ENCODE assay signal across 13 cellular contexts in the genomic region with DNA sequence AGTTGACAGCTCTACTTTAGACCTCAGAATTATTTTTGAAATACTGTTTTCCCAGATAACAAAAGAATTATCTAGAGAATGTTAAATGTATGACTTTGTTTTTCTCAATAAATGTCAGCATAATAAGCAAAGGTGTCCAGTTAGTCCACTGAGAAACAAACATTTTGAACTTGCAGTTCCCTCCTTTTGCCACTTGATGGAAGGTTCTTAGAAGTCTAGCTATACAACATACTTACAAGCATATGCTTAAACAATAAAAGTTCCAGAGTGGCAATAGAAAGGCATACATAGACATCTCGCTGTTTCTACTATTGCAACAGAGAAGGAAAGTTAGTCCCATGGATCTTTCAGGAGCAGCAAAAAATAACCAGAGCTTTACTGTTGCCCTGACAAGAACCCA. TPM values are rescaled to one million over a fixed set of nuclear protein-coding genes. Genes with fewer than 3 reads are reported as not detected.
DNase-seq lines count a peak whose midpoint lies in the region; ATAC-seq and TF ChIP-seq lines count a peak whose summit lies in the region.
"Had no signal": no experiment of that assay in that cellular context is flagged by ENCODE, and none has a peak within 500 bp of the region (broad histone marks: within the 10 kb centered on the region; RNA-seq: fewer than 3 reads in every experiment).

No MANE protein-coding gene starts in this region.

- CTCF ChIA-PET in SK-N-SH (lab: Yijun Ruan, JAX): interaction anchor here (1.1 to 2.2 kb wide), 7 partner anchors 9 to 132 kb away, joined by 3 to 13 read pairs (median 7); partner anchors contain the start of gene NDUFA10

- no peak for TF ChIP-seq EP300 in SK-N-SH (IDR thresholded peaks at IDR 0.05; ENCODE audit: borderline replicate concordance in 1 of 2, low read depth in 1 of 2, low read length in 1 of 2)

- ATAC-seq in HG02623 (IDR thresholded peaks at IDR 0.05; ENCODE audit: unreplicated experiment): no peak
- ATAC-seq: stimulated activated naive CD8-positive, alpha-beta T cell treated with anti-CD3 and anti-CD28 coated beads, Interleukin-15, amount 100 ng/mL, for 72 hours had no signal

- H3K79me2 ChIP-seq in SK-N-SH (ENCODE audit: insufficient read depth): peaks cover 5% of the 10 kb centered on the region; the same call in 1 of the 2 replicates

- H3K9ac ChIP-seq in SK-N-SH: no peak overlapping the region

- H3K4me2 ChIP-seq in SK-N-SH: no peak overlapping the region

- H3K36me3 ChIP-seq in SK-N-SH (replicated peaks in 1 of 2; ENCODE audit: control insufficient read depth in 1 of 2, insufficient read depth in 2 of 2, low read length in 1 of 2): peaks cover 45 to 84% of the 10 kb centered on the region in 2 experiments

- H3K9me2 ChIP-seq in SK-N-SH: no peaks in the 10 kb centered on the region

- no peak for TF ChIP-seq RAD21 in SK-N-SH (IDR thresholded peaks at IDR 0.05; ENCODE audit: low read length)

- no peaks in the 10 kb centered on the region for H3K27me3 ChIP-seq in SK-N-SH (ENCODE audit: insufficient read depth)

- no peaks in the 10 kb centered on the region for H3F3A ChIP-seq in SK-N-SH (replicated peaks; ENCODE audit: insufficient read depth)

- POLR2A ChIA-PET in SK-N-SH (lab: Yijun Ruan, JAX): interaction anchor here (1.1 kb wide), 1 partner anchor 8 kb away, joined by 3 read pairs; no protein-coding TSS in a partner anchor

- H3K4me3 ChIP-seq in SK-N-SH (ENCODE audit: low read depth in 2 of 2, low read length in 1 of 2) (no peak overlapping the region), fibroblast of the aortic adventitia (ENCODE audit: low read depth, low read length) (no peak overlapping the region)
- H3K4me3 ChIP-seq: SK-N-MC, skin epidermis had no signal

- no peaks in the 10 kb centered on the region for H3K4me1 ChIP-seq in SK-N-SH (ENCODE audit: control insufficient read depth in 1 of 2, insufficient read depth in 2 of 2, low read depth in 1 of 2, low read length in 1 of 2)

- no peak overlapping the region for H3K27ac ChIP-seq in SK-N-SH (ENCODE audit: low read depth in 2 of 2, low read length in 1 of 2)
- H3K27ac ChIP-seq in caudate nucleus (ENCODE audit: low read depth, low read length): no peak overlapping the region
- H3K27ac ChIP-seq: SK-N-MC, skin epidermis had no signal

- peak; percentile 22 for DNase-seq in A172 (ENCODE audit: low spot score)
- no peak for DNase-seq in SK-N-SH
- DNase-seq in fibroblast of the aortic adventitia (ENCODE audit: low read depth): peak; percentile 16
- DNase-seq in NCI-H2171 (lab: John Stamatoyannopoulos, UW): no peak
- DNase-seq in caudate nucleus (lab: John Stamatoyannopoulos, UW): no peak
- DNase-seq in NK-92 (lab: John Stamatoyannopoulos, UW; ENCODE audit: unreplicated experiment): no peak
- DNase-seq: CD4-positive, alpha-beta T cell; stimulated activated naive CD8-positive, alpha-beta T cell treated with anti-CD3 and anti-CD28 coated beads, Interleukin-15, amount 100 ng/mL, for 72 hours had no signal

- H4K20me1 ChIP-seq in SK-N-SH (ENCODE audit: insufficient read depth): 0 out of 2 replicates have a peak, but pooled peaks cover 4% of the 10 kb centered on the region

- no peaks in the 10 kb centered on the region for H3K9me3 ChIP-seq in SK-N-SH

- 82% methylated on average over 1 of the region's 1 CpG for WGBS in SK-N-SH (ENCODE audit: low lambda C conversion rate)

- peak; percentile 27; the same call in 2 of the 3 replicates for TF ChIP-seq CTCF in GM12872 (IDR thresholded peaks at IDR 0.05; ENCODE audit: insufficient read depth, low read depth, low read length)
- TF ChIP-seq CTCF in SK-N-SH (IDR thresholded peaks at IDR 0.05): peak; percentile 47
- peak; percentile 41 for TF ChIP-seq CTCF in fibroblast of the aortic adventitia (IDR thresholded peaks at IDR 0.05; ENCODE audit: insufficient read depth, low read length)

- no peak overlapping the region for H2AFZ ChIP-seq in SK-N-SH (ENCODE audit: low read depth)

TF ChIP-seq in SK-N-SH, 30 proteins besides CTCF, POLR2A, EP300 and RAD21:
- TF ChIP-seq CHD2 (IDR thresholded peaks at IDR 0.05; ENCODE audit: low read length, partially characterized antibody) (no peak), TCF12 (IDR thresholded peaks at IDR 0.05) (no peak), TAF1 (IDR thresholded peaks at IDR 0.05; ENCODE audit: borderline replicate concordance, low read depth, low read length) (no peak), SMC3 (IDR thresholded peaks at IDR 0.05; ENCODE audit: low read depth, low read length) (no peak)

RNA-seq across cellular contexts. Expression of gene NDUFA10, which starts 11.8 kb away (rescaled TPM):
- 203 and 219 TPM in 2 replicates for total RNA-seq in A172 (2014; rRNA removed; shearing (Covaris generic))
- polyA plus RNA-seq in SK-N-SH (2012; rRNA removed): 117 and 134 TPM in 2 replicates
- polyA plus RNA-seq in SK-N-SH (2012; cell fraction: cytosol; rRNA removed): 104 and 133 TPM in 2 replicates
- polyA plus RNA-seq in SK-N-SH (2012; cell fraction: nucleus; rRNA removed): 153 and 170 TPM in 2 replicates
- total RNA-seq in fibroblast of the aortic adventitia (ENCODE audit: low replicate concordance): 59.7 and 73.6 TPM in 2 replicates

RNA-seq across cellular contexts. Expression of gene OR6B2, which starts 16.9 kb away (rescaled TPM):
- not detected in 2 replicates for total RNA-seq in A172 (2014; rRNA removed; shearing (Covaris generic))
- not detected in 2 replicates for polyA plus RNA-seq in SK-N-SH (2012; rRNA removed)
- polyA plus RNA-seq in SK-N-SH (2012; cell fraction: cytosol; rRNA removed): not detected in 2 replicates
- not detected in 2 replicates for polyA plus RNA-seq in SK-N-SH (2012; cell fraction: nucleus; rRNA removed)
- not detected in 2 replicates for total RNA-seq in fibroblast of the aortic adventitia (ENCODE audit: low replicate concordance)
- total RNA-seq: CD4-positive, alpha-beta T cell; dermis microvascular lymphatic vessel endothelial cell had no signal

RNA-seq across cellular contexts. Expression of gene OR6B3, which starts 40.0 kb away (rescaled TPM):
- not detected in 2 replicates for total RNA-seq in A172 (2014; rRNA removed; shearing (Covaris generic))
- polyA plus RNA-seq in SK-N-SH (2012; rRNA removed): not detected in 2 replicates
- not detected in 2 replicates for polyA plus RNA-seq in SK-N-SH (2012; cell fraction: cytosol; rRNA removed)
- not detected in 2 replicates for polyA plus RNA-seq in SK-N-SH (2012; cell fraction: nucleus; rRNA removed)
- total RNA-seq in fibroblast of the aortic adventitia (ENCODE audit: low replicate concordance): not detected in 2 replicates
- total RNA-seq: CD4-positive, alpha-beta T cell; dermis microvascular lymphatic vessel endothelial cell had no signal

Comparison
In these comparisons a context has a peak if more than half of its experiments do, and no peak if none do; other contexts are left out.
1. DNase-seq: peak in A172 (single experiment) and fibroblast of the aortic adventitia (single experiment); none in SK-N-SH (single experiment), NCI-H2171 (single experiment), caudate nucleus (0 of 61) and NK-92 (single experiment).
2. Peak in every context shown above with its lines, with median percentiles within 50 percentile points of each other: CTCF ChIP-seq.